1 cellular context compared by ENCODE assay signal in genomic region chr22:19111140-19111539, GRCh38.
TF ChIP-seq lines count a peak whose summit lies in the region.

No MANE protein-coding gene starts in this region.

TF ChIP-seq in GM23338, 12 proteins besides CTCF, POLR2A, EP300 and RAD21 (continued from another document):
- TF ChIP-seq JUNB (IDR thresholded peaks at IDR 0.05; ENCODE audit: unreplicated experiment) (no peak), ETS1 (IDR thresholded peaks at IDR 0.05) (no peak), EZH2phosphoT487 (IDR thresholded peaks at IDR 0.05; ENCODE audit: unreplicated experiment) (no peak), ZNF114 (CRISPR knock-in tag; IDR thresholded peaks at IDR 0.05) (no peak), EZH2 (IDR thresholded peaks at IDR 0.05; ENCODE audit: low read depth, unreplicated experiment) (no peak), ZNF331 (CRISPR knock-in tag; IDR thresholded peaks at IDR 0.05; ENCODE audit: low read depth) (no peak)
TF ChIP-seq in GM23338: peak in this region for 0.
